Comparison of ENCODE assay signal across 1 cellular context in the genomic region with DNA sequence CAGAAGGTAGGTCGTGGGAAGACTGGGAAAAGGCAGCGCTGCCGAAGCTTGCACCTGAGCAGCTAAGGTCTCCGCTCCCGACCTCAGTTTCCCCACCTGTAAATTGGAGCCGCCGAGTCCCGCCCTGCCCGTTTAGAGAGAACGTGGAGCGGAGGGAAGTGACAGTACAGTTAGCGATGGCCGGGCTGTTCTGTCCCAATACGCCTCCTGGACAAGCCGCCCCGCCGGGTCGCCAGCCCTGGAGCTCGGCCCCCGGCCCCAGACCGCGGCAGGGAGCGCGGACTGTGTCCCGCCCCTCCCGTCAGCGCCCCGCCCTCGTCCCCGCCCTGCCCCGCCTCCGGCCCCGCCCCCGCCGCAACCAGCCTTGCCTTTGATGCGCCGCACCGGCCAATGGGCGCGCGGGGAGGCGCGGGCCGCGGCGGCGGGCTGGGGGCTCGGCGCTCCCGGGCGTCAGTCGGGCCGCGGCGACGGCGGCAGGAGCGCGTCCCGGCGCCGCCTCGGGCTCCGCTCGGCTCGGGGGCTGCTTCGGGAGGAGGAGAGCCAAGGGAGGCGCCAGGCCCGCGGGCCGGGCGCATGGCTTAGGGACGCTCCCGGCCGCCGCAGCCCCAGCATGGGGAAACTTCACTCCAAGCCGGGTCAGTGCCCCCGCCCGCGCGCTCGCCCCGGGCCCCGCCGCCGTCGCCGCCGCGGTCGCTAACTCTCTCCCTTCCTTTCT.
TF ChIP-seq lines count a peak whose summit lies in the region.

A gene with protein sequence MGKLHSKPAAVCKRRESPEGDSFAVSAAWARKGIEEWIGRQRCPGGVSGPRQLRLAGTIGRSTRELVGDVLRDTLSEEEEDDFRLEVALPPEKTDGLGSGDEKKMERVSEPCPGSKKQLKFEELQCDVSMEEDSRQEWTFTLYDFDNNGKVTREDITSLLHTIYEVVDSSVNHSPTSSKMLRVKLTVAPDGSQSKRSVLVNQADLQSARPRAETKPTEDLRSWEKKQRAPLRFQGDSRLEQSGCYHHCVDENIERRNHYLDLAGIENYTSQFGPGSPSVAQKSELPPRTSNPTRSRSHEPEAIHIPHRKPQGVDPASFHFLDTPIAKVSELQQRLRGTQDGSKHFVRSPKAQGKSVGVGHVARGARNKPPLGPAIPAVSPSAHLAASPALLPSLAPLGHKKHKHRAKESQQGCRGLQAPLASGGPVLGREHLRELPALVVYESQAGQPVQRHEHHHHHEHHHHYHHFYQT (plus strand): TSS at position 453 of the 715 bp plus-strand sequence. CDS start 158 bp downstream, at position 611.

TF ChIP-seq in WTC11, 78 proteins besides CTCF, POLR2A, EP300 and RAD21 (continued from another document):
- TF ChIP-seq, protein P1, sequence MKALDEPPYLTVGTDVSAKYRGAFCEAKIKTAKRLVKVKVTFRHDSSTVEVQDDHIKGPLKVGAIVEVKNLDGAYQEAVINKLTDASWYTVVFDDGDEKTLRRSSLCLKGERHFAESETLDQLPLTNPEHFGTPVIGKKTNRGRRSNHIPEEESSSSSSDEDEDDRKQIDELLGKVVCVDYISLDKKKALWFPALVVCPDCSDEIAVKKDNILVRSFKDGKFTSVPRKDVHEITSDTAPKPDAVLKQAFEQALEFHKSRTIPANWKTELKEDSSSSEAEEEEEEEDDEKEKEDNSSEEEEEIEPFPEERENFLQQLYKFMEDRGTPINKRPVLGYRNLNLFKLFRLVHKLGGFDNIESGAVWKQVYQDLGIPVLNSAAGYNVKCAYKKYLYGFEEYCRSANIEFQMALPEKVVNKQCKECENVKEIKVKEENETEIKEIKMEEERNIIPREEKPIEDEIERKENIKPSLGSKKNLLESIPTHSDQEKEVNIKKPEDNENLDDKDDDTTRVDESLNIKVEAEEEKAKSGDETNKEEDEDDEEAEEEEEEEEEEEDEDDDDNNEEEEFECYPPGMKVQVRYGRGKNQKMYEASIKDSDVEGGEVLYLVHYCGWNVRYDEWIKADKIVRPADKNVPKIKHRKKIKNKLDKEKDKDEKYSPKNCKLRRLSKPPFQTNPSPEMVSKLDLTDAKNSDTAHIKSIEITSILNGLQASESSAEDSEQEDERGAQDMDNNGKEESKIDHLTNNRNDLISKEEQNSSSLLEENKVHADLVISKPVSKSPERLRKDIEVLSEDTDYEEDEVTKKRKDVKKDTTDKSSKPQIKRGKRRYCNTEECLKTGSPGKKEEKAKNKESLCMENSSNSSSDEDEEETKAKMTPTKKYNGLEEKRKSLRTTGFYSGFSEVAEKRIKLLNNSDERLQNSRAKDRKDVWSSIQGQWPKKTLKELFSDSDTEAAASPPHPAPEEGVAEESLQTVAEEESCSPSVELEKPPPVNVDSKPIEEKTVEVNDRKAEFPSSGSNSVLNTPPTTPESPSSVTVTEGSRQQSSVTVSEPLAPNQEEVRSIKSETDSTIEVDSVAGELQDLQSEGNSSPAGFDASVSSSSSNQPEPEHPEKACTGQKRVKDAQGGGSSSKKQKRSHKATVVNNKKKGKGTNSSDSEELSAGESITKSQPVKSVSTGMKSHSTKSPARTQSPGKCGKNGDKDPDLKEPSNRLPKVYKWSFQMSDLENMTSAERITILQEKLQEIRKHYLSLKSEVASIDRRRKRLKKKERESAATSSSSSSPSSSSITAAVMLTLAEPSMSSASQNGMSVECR (CRISPR knock-in tag; IDR thresholded peaks at IDR 0.05; ENCODE audit: borderline replicate concordance): no peak
- peak; percentile 27; the same call in 1 of the 2 replicates for TF ChIP-seq NFYB (CRISPR knock-in tag; conservative IDR thresholded peaks at IDR 0.05; ENCODE audit: low read depth)
- no peak for TF ChIP-seq NR3C1 (CRISPR knock-in tag; conservative IDR thresholded peaks at IDR 0.05; ENCODE audit: low read depth)
- no peak for TF ChIP-seq EMX1 (CRISPR knock-in tag; IDR thresholded peaks at IDR 0.05)
